Comparison of ENCODE assay signal across 38 cellular contexts in the genomic region with DNA sequence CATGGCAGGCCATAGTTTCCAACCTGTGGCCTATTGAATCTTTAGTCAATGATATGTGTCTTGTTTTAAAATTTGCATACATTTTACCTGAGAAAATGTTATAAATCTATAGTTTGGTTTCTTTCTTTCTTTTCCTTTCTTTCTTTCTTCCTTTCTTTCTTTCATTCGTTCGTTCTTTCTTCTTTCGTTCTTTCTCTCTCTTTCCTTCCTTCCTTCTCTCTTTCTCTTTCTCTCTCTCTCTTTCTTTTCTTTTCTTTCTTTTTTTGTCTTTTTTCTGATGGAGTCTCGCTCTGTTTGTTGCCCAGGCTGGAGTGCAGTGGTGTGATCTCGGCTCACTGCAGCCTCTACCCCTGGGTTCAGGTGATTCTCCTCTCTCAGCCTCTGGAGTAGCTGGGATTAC.
"Had no signal": no experiment of that assay in that cellular context is flagged by ENCODE, and none has a peak within 500 bp of the region (broad histone marks: within the 10 kb centered on the region; RNA-seq: fewer than 3 reads in every experiment).

No MANE protein-coding gene starts in this region.

- H3K27me3 ChIP-seq: adrenal gland, ascending aorta, body of pancreas, brain microvascular endothelial cell, breast epithelium, cardiac muscle cell had no signal

- H3K9me3 ChIP-seq: adrenal gland, ascending aorta, body of pancreas, breast epithelium had no signal

- H3K27me3 Mint-ChIP-seq: activated naive CD4-positive, alpha-beta T cell treated with anti-CD3 and anti-CD28 coated beads, Interleukin-2, amount 10 ng/mL, durations not matched to agents 7 days and 5 days; activated naive CD4-positive, alpha-beta T cell treated with anti-CD3 and anti-CD28 coated beads, Interleukin-2, amount 50 U/mL, for 24 hours; activated naive CD8-positive, alpha-beta T cell; activated naive CD8-positive, alpha-beta T cell treated with anti-CD3 and anti-CD28 coated beads, Interleukin-2, amount 50 U/mL, for 24 hours; activated T-cell treated with anti-CD3 and anti-CD28 coated beads, Interleukin-2, amount 50 U/mL, for 24 hours; activated T-helper 17 cell treated with anti-CD3 and anti-CD28 coated beads, Interleukin-2, amount 50 U/mL, for 72 hours; brain; central memory CD8-positive, alpha-beta T cell had no signal

- DNase-seq: activated effector memory CD4-positive, alpha-beta T cell treated with anti-CD3 and anti-CD28 coated beads, Interleukin-2, amount 50 U/mL, for 16 hours; activated effector memory CD4-positive, alpha-beta T cell treated with Interleukin-2 at 50 U/mL for 16 hours; activated gamma-delta T cell; activated gamma-delta T cell treated with Interleukin-2 at 50 U/mL for 16 hours; activated naive CD4-positive, alpha-beta T cell; activated naive CD4-positive, alpha-beta T cell treated with anti-CD3 and anti-CD28 coated beads for 36 hours; activated naive CD4-positive, alpha-beta T cell treated with anti-CD3 and anti-CD28 coated beads, Interleukin-2, amount 10 ng/mL, durations not matched to agents 7 days and 5 days; activated naive CD4-positive, alpha-beta T cell treated with anti-CD3 and anti-CD28 coated beads, Interleukin-2, amount 50 U/mL, for 16 hours; activated naive CD4-positive, alpha-beta T cell treated with Interleukin-2 at 50 U/mL for 16 hours; activated naive CD8-positive, alpha-beta T cell treated with anti-CD3 and anti-CD28 coated beads, Interleukin-2, amount 50 U/mL, for 24 hours; activated T-cell treated with anti-CD3 and anti-CD28 coated beads for 4 hours; activated T-cell treated with anti-CD3 and anti-CD28 coated beads, Interleukin-2, amount 50 U/mL, for 1 hour; activated T-cell treated with anti-CD3 and anti-CD28 coated beads, Interleukin-2, amount 50 U/mL, for 24 hours; activated T-cell treated with anti-CD3 and anti-CD28 coated beads, Interleukin-2, amount 50 U/mL, for 4 hours; activated T-cell treated with anti-CD3 and anti-CD28 coated beads, Interleukin-2, amount 50 U/mL, for 48 hours; activated T-cell treated with anti-CD3 and anti-CD28 coated beads, Interleukin-2, amount 50 U/mL, for 72 hours; adrenal gland; amniotic stem cell; amygdala; anterior cingulate cortex; aorta; body of pancreas; brain microvascular endothelial cell; caudate nucleus; central memory CD4-positive, alpha-beta T cell; cerebellar nuclear complex had no signal

- H3K36me3 ChIP-seq: adrenal gland, ascending aorta, brain microvascular endothelial cell, breast epithelium, cardiac muscle cell had no signal

- H3K27ac Mint-ChIP-seq: activated naive CD4-positive, alpha-beta T cell treated with anti-CD3 and anti-CD28 coated beads for 36 hours; activated naive CD4-positive, alpha-beta T cell treated with anti-CD3 and anti-CD28 coated beads, Interleukin-2, amount 10 ng/mL, durations not matched to agents 7 days and 5 days; activated naive CD4-positive, alpha-beta T cell treated with anti-CD3 and anti-CD28 coated beads, Interleukin-2, amount 50 U/mL, for 24 hours; activated naive CD4-positive, alpha-beta T cell treated with anti-CD3 and anti-CD28 coated beads, Interleukin-2, amount 50 U/mL, for 72 hours; activated naive CD8-positive, alpha-beta T cell; activated naive CD8-positive, alpha-beta T cell treated with anti-CD3 and anti-CD28 coated beads, Interleukin-2, amount 50 U/mL, for 24 hours; activated T-cell treated with anti-CD3 and anti-CD28 coated beads, Interleukin-2, amount 50 U/mL, for 24 hours; activated T-cell treated with anti-CD3 and anti-CD28 coated beads, Interleukin-2, amount 50 U/mL, for 72 hours; activated T-helper 1 cell treated with anti-CD3 and anti-CD28 coated beads, Interleukin-12 subunit alpha, Interleukin-12 subunit beta, Interleukin-2, Interleukin-4 antibody, amounts not matched to agents 30 ng/mL and 10 ng/mL and 1 ng/mL, durations not matched to agents 14 hours and 24 hours and 36 hours; activated T-helper 17 cell treated with anti-CD3 and anti-CD28 coated beads, Interleukin-2, amount 50 U/mL, for 72 hours; activated T-helper 2 cell treated with anti-CD3 and anti-CD28 coated beads, Interferon-gamma antibody, Interleukin-2, Interleukin-4, amounts not matched to agents 10 μg/mL and 5 μg/mL and 100 μg/mL, durations not matched to agents 14 hours and 24 hours and 36 hours; brain had no signal

- FAIRE-seq: astrocyte had no signal

- H3K9me3 Mint-ChIP-seq: activated naive CD4-positive, alpha-beta T cell treated with anti-CD3 and anti-CD28 coated beads for 36 hours; activated naive CD4-positive, alpha-beta T cell treated with anti-CD3 and anti-CD28 coated beads, Interleukin-2, amount 10 ng/mL, durations not matched to agents 7 days and 5 days; activated naive CD4-positive, alpha-beta T cell treated with anti-CD3 and anti-CD28 coated beads, Interleukin-2, amount 50 U/mL, for 24 hours; activated naive CD4-positive, alpha-beta T cell treated with anti-CD3 and anti-CD28 coated beads, Interleukin-2, amount 50 U/mL, for 72 hours; activated naive CD8-positive, alpha-beta T cell treated with anti-CD3 and anti-CD28 coated beads, Interleukin-2, amount 50 U/mL, for 24 hours; activated T-cell treated with anti-CD3 and anti-CD28 coated beads, Interleukin-2, amount 50 U/mL, for 24 hours; activated T-cell treated with anti-CD3 and anti-CD28 coated beads, Interleukin-2, amount 50 U/mL, for 4 hours; activated T-cell treated with anti-CD3 and anti-CD28 coated beads, Interleukin-2, amount 50 U/mL, for 72 hours; activated T-helper 1 cell treated with anti-CD3 and anti-CD28 coated beads, Interleukin-12 subunit alpha, Interleukin-12 subunit beta, Interleukin-2, Interleukin-4 antibody, amounts not matched to agents 30 ng/mL and 10 ng/mL and 1 ng/mL, durations not matched to agents 14 hours and 24 hours and 36 hours; activated T-helper 17 cell treated with anti-CD3 and anti-CD28 coated beads, Interleukin-2, amount 50 U/mL, for 72 hours; activated T-helper 2 cell treated with anti-CD3 and anti-CD28 coated beads, Interferon-gamma antibody, Interleukin-2, Interleukin-4, amounts not matched to agents 10 μg/mL and 5 μg/mL and 100 μg/mL, durations not matched to agents 14 hours and 24 hours and 36 hours; brain; central memory CD8-positive, alpha-beta T cell had no signal

- ATAC-seq: activated naive CD4-positive, alpha-beta T cell treated with anti-CD3 and anti-CD28 coated beads, Interleukin-2, amount 50 U/mL, for 72 hours; activated naive CD8-positive, alpha-beta T cell treated with anti-CD3 and anti-CD28 coated beads, Interleukin-2, amount 50 U/mL, for 24 hours; activated T-cell treated with anti-CD3 and anti-CD28 coated beads, Interleukin-2, amount 50 U/mL, for 4 hours; activated T-cell treated with anti-CD3 and anti-CD28 coated beads, Interleukin-2, amount 50 U/mL, for 72 hours; activated T-helper 17 cell treated with anti-CD3 and anti-CD28 coated beads, Interleukin-2, amount 50 U/mL, for 72 hours; body of pancreas had no signal

- H3K4me3 ChIP-seq: adrenal gland, ascending aorta, body of pancreas, breast epithelium, cardiac muscle cell had no signal

- H3K27ac ChIP-seq: adrenal gland, ascending aorta, body of pancreas, brain microvascular endothelial cell, breast epithelium, cardiac muscle cell had no signal

- H3K4me3 Mint-ChIP-seq: activated naive CD4-positive, alpha-beta T cell treated with anti-CD3 and anti-CD28 coated beads for 36 hours; activated naive CD4-positive, alpha-beta T cell treated with anti-CD3 and anti-CD28 coated beads, Interleukin-2, amount 10 ng/mL, durations not matched to agents 7 days and 5 days; activated naive CD4-positive, alpha-beta T cell treated with anti-CD3 and anti-CD28 coated beads, Interleukin-2, amount 50 U/mL, for 24 hours; activated naive CD8-positive, alpha-beta T cell; activated naive CD8-positive, alpha-beta T cell treated with anti-CD3 and anti-CD28 coated beads, Interleukin-2, amount 50 U/mL, for 24 hours; activated T-cell treated with anti-CD3 and anti-CD28 coated beads, Interleukin-2, amount 50 U/mL, for 24 hours; activated T-cell treated with anti-CD3 and anti-CD28 coated beads, Interleukin-2, amount 50 U/mL, for 4 hours; activated T-cell treated with anti-CD3 and anti-CD28 coated beads, Interleukin-2, amount 50 U/mL, for 72 hours; activated T-helper 1 cell treated with anti-CD3 and anti-CD28 coated beads, Interleukin-12 subunit alpha, Interleukin-12 subunit beta, Interleukin-2, Interleukin-4 antibody, amounts not matched to agents 30 ng/mL and 10 ng/mL and 1 ng/mL, durations not matched to agents 14 hours and 24 hours and 36 hours; activated T-helper 17 cell treated with anti-CD3 and anti-CD28 coated beads, Interleukin-2, amount 50 U/mL, for 72 hours; brain; central memory CD8-positive, alpha-beta T cell had no signal

- H3K36me3 Mint-ChIP-seq: activated naive CD4-positive, alpha-beta T cell treated with anti-CD3 and anti-CD28 coated beads, Interleukin-2, amount 10 ng/mL, durations not matched to agents 7 days and 5 days; activated naive CD4-positive, alpha-beta T cell treated with anti-CD3 and anti-CD28 coated beads, Interleukin-2, amount 50 U/mL, for 24 hours; activated naive CD4-positive, alpha-beta T cell treated with anti-CD3 and anti-CD28 coated beads, Interleukin-2, amount 50 U/mL, for 72 hours; activated naive CD8-positive, alpha-beta T cell had no signal

- H3K4me1 Mint-ChIP-seq: activated naive CD4-positive, alpha-beta T cell treated with anti-CD3 and anti-CD28 coated beads, Interleukin-2, amount 10 ng/mL, durations not matched to agents 7 days and 5 days; activated naive CD4-positive, alpha-beta T cell treated with anti-CD3 and anti-CD28 coated beads, Interleukin-2, amount 50 U/mL, for 24 hours; activated naive CD8-positive, alpha-beta T cell treated with anti-CD3 and anti-CD28 coated beads, Interleukin-2, amount 50 U/mL, for 24 hours; activated T-helper 17 cell treated with anti-CD3 and anti-CD28 coated beads, Interleukin-2, amount 50 U/mL, for 72 hours; brain; central memory CD8-positive, alpha-beta T cell had no signal

- H3K4me1 ChIP-seq: adrenal gland, ascending aorta, body of pancreas, breast epithelium had no signal
